26 cellular contexts compared by ENCODE assay signal in the genomic region with DNA sequence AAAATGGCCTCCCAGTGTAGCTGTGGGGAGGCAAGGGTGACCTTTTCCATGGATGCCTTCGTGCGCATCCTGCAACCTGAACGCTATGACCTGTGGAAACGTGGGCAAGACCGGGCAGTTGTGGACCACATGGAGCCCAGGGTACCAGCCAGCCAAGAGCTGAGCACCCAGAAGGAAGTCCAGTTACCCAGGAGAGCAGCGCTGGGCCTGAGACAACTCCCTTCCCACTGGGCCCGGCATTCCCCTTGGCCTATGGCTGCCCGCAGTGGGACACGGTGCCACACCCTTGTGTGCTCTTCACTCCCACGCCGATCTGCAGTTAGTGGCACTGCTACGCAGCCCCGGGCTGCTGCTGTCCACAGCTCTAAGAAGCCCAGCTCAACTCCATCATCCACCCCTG. TPM values are rescaled to one million over a fixed set of nuclear protein-coding genes. Genes with fewer than 3 reads are reported as not detected.
"Had no signal": no experiment of that assay in that cellular context is flagged by ENCODE, and none has a peak within 500 bp of the region (broad histone marks: within the 10 kb centered on the region; RNA-seq: fewer than 3 reads in every experiment).

No MANE protein-coding gene starts in this region.

- H3K4me3 ChIP-seq: K562 had no signal

- H3K9me3 ChIP-seq: SK-N-SH had no signal

- H3K27ac ChIP-seq: KMS-11 had no signal

- ATAC-seq: HepG2 had no signal

- H3K9me3 Mint-ChIP-seq: IgD-negative memory B cell had no signal

- H3K36me3 Mint-ChIP-seq: IgD-negative memory B cell had no signal

- H3K4me2 ChIP-seq: KMS-11, SK-N-SH had no signal

- H3K9ac ChIP-seq: KMS-11, SK-N-SH had no signal

- DNase-seq: Kasumi-1, MM.1S, NCI-H1092 treated with DMSO at 0.1 percent for 48 hours, NCI-H1436, NCI-H187, NCI-H2029, NCI-H2081 treated with DMSO at 0.1 percent for 48 hours, NCI-H2171, NCI-H226, NCI-H446 treated with DMSO at 0.1 percent for 48 hours, NCI-H510A treated with DMSO at 0.1 percent for 48 hours, NCI-H526, NCI-H748 treated with DMSO at 0.1 percent for 48 hours, Right ventricle myocardium superior, RPMI8226, SIG-M5, SK-N-SH, SW 1271 had no signal

- FAIRE-seq: HepG2, K562, RCC 7860 had no signal

- H3K4me3 Mint-ChIP-seq: IgD-negative memory B cell had no signal

- H3K27me3 Mint-ChIP-seq: IgD-negative memory B cell had no signal

- H3K4me1 Mint-ChIP-seq: IgD-negative memory B cell had no signal

RNA-seq across cellular contexts. Expression of a gene that starts 26.8 kb away (rescaled TPM):
- total RNA-seq: HepG2, HT1080, K562, M059J, Right ventricle myocardium superior, SK-MEL-5 had no signal

RNA-seq across cellular contexts. Expression of a gene that starts 50.9 kb away (rescaled TPM):
- total RNA-seq: HepG2, HT1080, K562, M059J, Right ventricle myocardium superior, SK-MEL-5 had no signal
